In the genomic region with DNA sequence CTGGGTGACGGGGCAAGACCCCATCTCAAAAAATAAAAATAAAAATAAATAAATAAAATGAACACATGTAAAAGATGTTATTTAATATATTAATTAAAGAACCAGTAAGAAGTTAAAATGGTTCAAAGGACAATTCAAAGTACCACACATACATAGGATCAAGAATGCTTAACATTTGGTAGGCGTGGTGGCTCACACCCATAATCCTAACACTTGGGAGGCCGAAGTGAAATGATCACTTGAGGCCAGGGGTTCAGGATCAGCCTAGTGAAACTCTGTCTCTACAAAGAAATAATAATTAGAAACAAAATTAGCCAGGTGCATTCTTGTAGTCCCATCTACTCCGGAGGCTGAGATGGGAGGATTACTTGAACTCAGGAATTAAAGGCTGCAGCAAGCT, we compare ENCODE assay signal across 23 cellular contexts. TPM values are rescaled to one million over a fixed set of nuclear protein-coding genes. Genes with fewer than 3 reads are reported as not detected.
DNase-seq lines count a peak whose midpoint lies in the region; ATAC-seq, FAIRE-seq and TF ChIP-seq lines count a peak whose summit lies in the region.
"Had no signal": no experiment of that assay in that cellular context is flagged by ENCODE, and none has a peak within 500 bp of the region (broad histone marks: within the 10 kb centered on the region; RNA-seq: fewer than 3 reads in every experiment).

No MANE protein-coding gene starts in this region.

- DNase-seq in Caco-2 (no peak), small intestine (peak; percentile 51), foreskin fibroblast (no peak)
- DNase-seq: 8988T; ACHN; BE2C; C1 segment of cervical spinal cord; Calu3; CD4-positive, alpha-beta memory T cell; CD4-positive, CD25-positive, alpha-beta regulatory T cell; CD8-positive, alpha-beta memory T cell; COR-L47; DMS79 treated with DMSO at 0.1 percent for 48 hours; GF-D8 had no signal

- H3K9me3 ChIP-seq in Caco-2 (no peaks in the 10 kb centered on the region), small intestine (ENCODE audit: control insufficient read depth, low read depth) (no peaks in the 10 kb centered on the region)
- H3K9me3 ChIP-seq: BE2C had no signal

- no peaks in the 10 kb centered on the region for H3K36me3 ChIP-seq in Caco-2 (ENCODE audit: control insufficient read depth, insufficient read depth, low read length)
- H3K36me3 ChIP-seq in small intestine (ENCODE audit: control insufficient read depth in 2 of 2, insufficient read depth in 2 of 2, low read length in 2 of 2) = no peaks in the 10 kb centered on the region

- TF ChIP-seq CTCF in Caco-2 (IDR thresholded peaks at IDR 0.05; ENCODE audit: insufficient read depth in 1 of 2, low read depth in 1 of 2, low read length in 1 of 2, severe bottlenecking in 1 of 2, unreplicated experiment in 1 of 2) (no peak), VCaP (conservative IDR thresholded peaks at IDR 0.05) (no peak), foreskin fibroblast (IDR thresholded peaks at IDR 0.05; ENCODE audit: low read depth, low read length) (no peak)

- no peak for FAIRE-seq in small intestine (lab: Jason Lieb, UNC)
- FAIRE-seq: A204.1, D721Med, G401.6, GM12891, GM19239 had no signal

- H3K27ac Mint-ChIP-seq in Caco-2 (ENCODE audit: unreplicated experiment) = peak overlapping the region; percentile 40
- H3K27ac Mint-ChIP-seq: CD14-positive monocyte; CD4-positive, alpha-beta memory T cell; CD8-positive, alpha-beta memory T cell had no signal

- POLR2A ChIA-PET in Caco-2 (lab: Charles Lee) = no interaction called here

- no peaks in the 10 kb centered on the region for H3K27me3 Mint-ChIP-seq in Caco-2 (ENCODE audit: insufficient read depth, unreplicated experiment)
- H3K27me3 Mint-ChIP-seq: CD4-positive, alpha-beta memory T cell; CD4-positive, CD25-positive, alpha-beta regulatory T cell; CD8-positive, alpha-beta memory T cell had no signal

- 65 to 90% (median 77%) methylated on average over 4 of the region's 4 CpGs for WGBS in small intestine, 3 donors

- peak overlapping the region; percentile 52; the same call in 1 of the 2 replicates for H3K27ac ChIP-seq in VCaP
- H3K27ac ChIP-seq in small intestine (ENCODE audit: low read depth in 1 of 2, low read length in 1 of 2) = no peak overlapping the region
- H3K27ac ChIP-seq: BLaER1 had no signal

- H3K4me1 ChIP-seq in Caco-2 (peaks cover 57% of the 10 kb centered on the region), small intestine (ENCODE audit: control insufficient read depth in 2 of 2, insufficient read depth in 1 of 2, low read depth in 1 of 2, low read length in 1 of 2) (peaks cover 0 to 3% of the 10 kb centered on the region in 2 donors)
- H3K4me1 ChIP-seq: BE2C had no signal

- no peaks in the 10 kb centered on the region for H3K9me3 Mint-ChIP-seq in Caco-2 (ENCODE audit: unreplicated experiment)
- H3K9me3 Mint-ChIP-seq: CD14-positive monocyte; CD4-positive, alpha-beta memory T cell; CD4-positive, CD25-positive, alpha-beta regulatory T cell; CD8-positive, alpha-beta memory T cell had no signal

- no TSS peak for BruUV-seq in Caco-2 (replicated peaks; lab: Mats Ljungman, UMichigan)

- peaks cover under 1% of the 10 kb centered on the region for H3K36me3 Mint-ChIP-seq in Caco-2 (ENCODE audit: insufficient read depth, unreplicated experiment)
- H3K36me3 Mint-ChIP-seq: CD4-positive, alpha-beta memory T cell had no signal

- H3K4me3 Mint-ChIP-seq in Caco-2 (ENCODE audit: unreplicated experiment) = no peak overlapping the region
- H3K4me3 Mint-ChIP-seq: CD14-positive monocyte; CD4-positive, alpha-beta memory T cell; CD4-positive, CD25-positive, alpha-beta regulatory T cell; CD8-positive, alpha-beta memory T cell had no signal

- ATAC-seq in HG03442 (IDR thresholded peaks at IDR 0.05; ENCODE audit: unreplicated experiment) = no peak

- CTCF ChIA-PET in Caco-2 (lab: Charles Lee) = interaction anchor here (1.2 to 1.5 kb wide), 2 partner anchors 53 to 73 kb away, joined by 5 to 11 read pairs; partner anchors contain the start of genes DNAJC22 and SPATS2

- H3K4me3 ChIP-seq in Caco-2 (ENCODE audit: low read depth, low read length) (no peak overlapping the region), small intestine (ENCODE audit: low read depth in 1 of 2, low read length in 2 of 2) (no peak overlapping the region), foreskin fibroblast (ENCODE audit: low read depth in 1 of 2, low read length in 2 of 2) (no peak overlapping the region)
- H3K4me3 ChIP-seq: BLaER1 had no signal

- H3K27me3 ChIP-seq in Caco-2 (replicated peaks; ENCODE audit: control insufficient read depth, insufficient read depth, low read length) (no peaks in the 10 kb centered on the region), small intestine (ENCODE audit: control insufficient read depth in 2 of 2, insufficient read depth in 2 of 2, low read length in 2 of 2) (no peaks in the 10 kb centered on the region)
- H3K27me3 ChIP-seq: BE2C, BLaER1 had no signal

- peaks cover 43% of the 10 kb centered on the region for H3K4me1 Mint-ChIP-seq in Caco-2 (ENCODE audit: low read depth, unreplicated experiment)
- H3K4me1 Mint-ChIP-seq: CD14-positive monocyte; CD8-positive, alpha-beta memory T cell had no signal

- intact Hi-C loops in Caco-2 (cut with micrococcal nuclease; ENCODE audit: unreplicated experiment) = loop anchor here (2.0 kb wide), 1 partner anchor 54 kb away; the partner anchor contains the start of gene SPATS2

RNA-seq across cellular contexts. Expression of gene SPATS2, which starts 53.3 kb away (rescaled TPM):
- total RNA-seq in Caco-2 (2022) = 43.1 and 48.9 TPM in 2 replicates
- 10 to 100 TPM; 11.9 to 14.4 (median 14.3) TPM for polyA plus RNA-seq in small intestine
